Comparison of ENCODE assay signal across 18 cellular contexts in genomic region chr7:24783731-24784130, GRCh38.
"Had no signal": no experiment of that assay in that cellular context is flagged by ENCODE, and none has a peak within 500 bp of the region (broad histone marks: within the 10 kb centered on the region; RNA-seq: fewer than 3 reads in every experiment).

No MANE protein-coding gene starts in this region.

- ATAC-seq: activated CD8-positive, alpha-beta T cell treated with anti-CD3 and anti-CD28 coated beads, Interleukin-2, amount 10 ng/mL, durations not matched to agents 7 days and 5 days; mucosa of descending colon; naive thymus-derived CD4-positive, alpha-beta T cell had no signal

- H3K27ac ChIP-seq: dorsolateral prefrontal cortex, left ventricle myocardium inferior, ovary, sigmoid colon, thyroid gland had no signal

- H3K4me3 ChIP-seq: dorsolateral prefrontal cortex, left ventricle myocardium inferior, mucosa of descending colon, ovary, sigmoid colon, thyroid gland had no signal

- H3K4me1 ChIP-seq: sigmoid colon, thyroid gland had no signal

- H3K27me3 ChIP-seq: dorsolateral prefrontal cortex, ovary, sigmoid colon, thyroid gland had no signal

- DNase-seq: activated CD4-positive, alpha-beta T cell treated with anti-CD3 and anti-CD28 coated beads for 48 hours; activated CD4-positive, CD25-positive, alpha-beta regulatory T cell; activated CD8-positive, alpha-beta T cell treated with anti-CD3 and anti-CD28 coated beads, Interleukin-2, amount 10 ng/mL, durations not matched to agents 7 days and 5 days; activated naive CD4-positive, alpha-beta T cell treated with anti-CD3 and anti-CD28 coated beads for 36 hours; activated T-cell treated with anti-CD3 and anti-CD28 coated beads, Interleukin-2, amount 50 U/mL, for 24 hours; caudate nucleus; dorsolateral prefrontal cortex; foreskin melanocyte; kidney; left ventricle myocardium inferior; mucosa of descending colon; naive thymus-derived CD4-positive, alpha-beta T cell; ovary; sigmoid colon; stimulated activated CD8-positive, alpha-beta memory T cell treated with anti-CD3 and anti-CD28 coated beads, Interleukin-4, amount 100 ng/mL, for 48 hours; stimulated activated naive CD4-positive, alpha-beta T cell treated with Interleukin-2 at 50 U/mL for 16 hours; T-helper 2 cell; thyroid gland had no signal

- H3K9me3 ChIP-seq: left ventricle myocardium inferior, mucosa of descending colon, ovary, sigmoid colon, thyroid gland had no signal

- H3K36me3 ChIP-seq: left ventricle myocardium inferior, ovary, sigmoid colon, thyroid gland had no signal
